1 cellular context compared by ENCODE assay signal in genomic region chr3:101676219-101676764, GRCh38.
TF ChIP-seq lines count a peak whose summit lies in the region.

No MANE protein-coding gene starts in this region.

TF ChIP-seq in HepG2, 621 proteins besides CTCF, POLR2A, EP300 and RAD21 (continued from another document and continues in another):
- TF ChIP-seq, protein P1, sequence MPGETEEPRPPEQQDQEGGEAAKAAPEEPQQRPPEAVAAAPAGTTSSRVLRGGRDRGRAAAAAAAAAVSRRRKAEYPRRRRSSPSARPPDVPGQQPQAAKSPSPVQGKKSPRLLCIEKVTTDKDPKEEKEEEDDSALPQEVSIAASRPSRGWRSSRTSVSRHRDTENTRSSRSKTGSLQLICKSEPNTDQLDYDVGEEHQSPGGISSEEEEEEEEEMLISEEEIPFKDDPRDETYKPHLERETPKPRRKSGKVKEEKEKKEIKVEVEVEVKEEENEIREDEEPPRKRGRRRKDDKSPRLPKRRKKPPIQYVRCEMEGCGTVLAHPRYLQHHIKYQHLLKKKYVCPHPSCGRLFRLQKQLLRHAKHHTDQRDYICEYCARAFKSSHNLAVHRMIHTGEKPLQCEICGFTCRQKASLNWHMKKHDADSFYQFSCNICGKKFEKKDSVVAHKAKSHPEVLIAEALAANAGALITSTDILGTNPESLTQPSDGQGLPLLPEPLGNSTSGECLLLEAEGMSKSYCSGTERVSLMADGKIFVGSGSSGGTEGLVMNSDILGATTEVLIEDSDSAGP (CRISPR knock-in tag; IDR thresholded peaks at IDR 0.05; ENCODE audit: borderline replicate concordance), result no peak
- TF ChIP-seq ZNF510 (CRISPR knock-in tag; IDR thresholded peaks at IDR 0.05; ENCODE audit: low read depth) (no peak), TBX3 (IDR thresholded peaks at IDR 0.05; ENCODE audit: borderline replicate concordance) (no peak), ZNF549 (CRISPR knock-in tag; IDR thresholded peaks at IDR 0.05) (no peak), SMARCE1 (IDR thresholded peaks at IDR 0.05; ENCODE audit: borderline replicate concordance) (no peak), ZNF766 (CRISPR knock-in tag; IDR thresholded peaks at IDR 0.05; ENCODE audit: borderline replicate concordance) (no peak), ZMYM4 (CRISPR knock-in tag; IDR thresholded peaks at IDR 0.05) (no peak), ARNT (IDR thresholded peaks at IDR 0.05) (no peak), GRHL1 (CRISPR knock-in tag; conservative IDR thresholded peaks at IDR 0.05) (no peak), FOXK1 (CRISPR knock-in tag; IDR thresholded peaks at IDR 0.05; ENCODE audit: borderline replicate concordance, low read depth) (0 out of 2 replicates have a peak, but pooled peaks have one; percentile 27), PATZ1 (CRISPR knock-in tag; IDR thresholded peaks at IDR 0.05) (peak; percentile 72), ZFP62 (CRISPR knock-in tag; IDR thresholded peaks at IDR 0.05) (no peak), ZNF512 (CRISPR knock-in tag; IDR thresholded peaks at IDR 0.05) (no peak), ZNF225 (CRISPR knock-in tag; IDR thresholded peaks at IDR 0.05) (no peak), KLF11 (CRISPR knock-in tag; IDR thresholded peaks at IDR 0.05) (no peak; the same call in 1 of the 2 replicates), SP2 (CRISPR knock-in tag; IDR thresholded peaks at IDR 0.05) (peak; percentile 48; the same call in 1 of the 2 replicates), ATM (IDR thresholded peaks at IDR 0.05; ENCODE audit: borderline replicate concordance) (no peak), TFAP4 (IDR thresholded peaks at IDR 0.05; ENCODE audit: borderline replicate concordance, low read depth) (no peak), NR2F2 (IDR thresholded peaks at IDR 0.05; ENCODE audit: borderline replicate concordance, low read depth) (no peak), TGIF2 (CRISPR knock-in tag; IDR thresholded peaks at IDR 0.05) (no peak; the same call in 1 of the 2 replicates), ZNF256 (CRISPR knock-in tag; conservative IDR thresholded peaks at IDR 0.05) (no peak), UBTF (CRISPR knock-in tag; IDR thresholded peaks at IDR 0.05) (peak; percentile 92), ZNF841 (CRISPR knock-in tag; IDR thresholded peaks at IDR 0.05; ENCODE audit: borderline replicate concordance) (no peak), BRD4 (CRISPR knock-in tag; IDR thresholded peaks at IDR 0.05) (no peak), FOXO4 (CRISPR knock-in tag; conservative IDR thresholded peaks at IDR 0.05) (no peak), ZNF484 (CRISPR knock-in tag; IDR thresholded peaks at IDR 0.05; ENCODE audit: borderline replicate concordance, low read depth) (no peak), MEIS1 (CRISPR knock-in tag; IDR thresholded peaks at IDR 0.05; ENCODE audit: borderline replicate concordance) (no peak), SP1 (IDR thresholded peaks at IDR 0.05) (no peak), SP1 (CRISPR knock-in tag; IDR thresholded peaks at IDR 0.05) (peak; percentile 86), HNRNPK (IDR thresholded peaks at IDR 0.05; ENCODE audit: low read depth, low read length, poor library complexity, severe bottlenecking) (no peak), BRCA1 (CRISPR knock-in tag; IDR thresholded peaks at IDR 0.05) (no peak), IRF9 (CRISPR knock-in tag; IDR thresholded peaks at IDR 0.05; ENCODE audit: borderline replicate concordance) (no peak)
- TF ChIP-seq, protein P2, sequence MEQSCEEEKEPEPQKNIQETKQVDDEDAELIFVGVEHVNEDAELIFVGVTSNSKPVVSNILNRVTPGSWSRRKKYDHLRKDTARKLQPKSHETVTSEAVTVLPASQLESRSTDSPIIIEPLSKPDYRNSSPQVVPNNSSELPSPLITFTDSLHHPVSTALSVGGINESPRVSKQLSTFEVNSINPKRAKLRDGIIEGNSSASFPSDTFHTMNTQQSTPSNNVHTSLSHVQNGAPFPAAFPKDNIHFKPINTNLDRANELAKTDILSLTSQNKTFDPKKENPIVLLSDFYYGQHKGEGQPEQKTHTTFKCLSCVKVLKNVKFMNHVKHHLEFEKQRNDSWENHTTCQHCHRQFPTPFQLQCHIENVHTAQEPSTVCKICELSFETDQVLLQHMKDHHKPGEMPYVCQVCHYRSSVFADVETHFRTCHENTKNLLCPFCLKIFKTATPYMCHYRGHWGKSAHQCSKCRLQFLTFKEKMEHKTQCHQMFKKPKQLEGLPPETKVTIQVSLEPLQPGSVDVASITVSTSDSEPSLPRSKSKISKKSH (CRISPR knock-in tag; IDR thresholded peaks at IDR 0.05; ENCODE audit: borderline replicate concordance), result peak; percentile 15; the same call in 1 of the 2 replicates
- TF ChIP-seq, protein P3, sequence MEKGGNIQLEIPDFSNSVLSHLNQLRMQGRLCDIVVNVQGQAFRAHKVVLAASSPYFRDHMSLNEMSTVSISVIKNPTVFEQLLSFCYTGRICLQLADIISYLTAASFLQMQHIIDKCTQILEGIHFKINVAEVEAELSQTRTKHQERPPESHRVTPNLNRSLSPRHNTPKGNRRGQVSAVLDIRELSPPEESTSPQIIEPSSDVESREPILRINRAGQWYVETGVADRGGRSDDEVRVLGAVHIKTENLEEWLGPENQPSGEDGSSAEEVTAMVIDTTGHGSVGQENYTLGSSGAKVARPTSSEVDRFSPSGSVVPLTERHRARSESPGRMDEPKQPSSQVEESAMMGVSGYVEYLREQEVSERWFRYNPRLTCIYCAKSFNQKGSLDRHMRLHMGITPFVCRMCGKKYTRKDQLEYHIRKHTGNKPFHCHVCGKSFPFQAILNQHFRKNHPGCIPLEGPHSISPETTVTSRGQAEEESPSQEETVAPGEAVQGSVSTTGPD (CRISPR knock-in tag; IDR thresholded peaks at IDR 0.05), result no peak
- TF ChIP-seq, protein P4, sequence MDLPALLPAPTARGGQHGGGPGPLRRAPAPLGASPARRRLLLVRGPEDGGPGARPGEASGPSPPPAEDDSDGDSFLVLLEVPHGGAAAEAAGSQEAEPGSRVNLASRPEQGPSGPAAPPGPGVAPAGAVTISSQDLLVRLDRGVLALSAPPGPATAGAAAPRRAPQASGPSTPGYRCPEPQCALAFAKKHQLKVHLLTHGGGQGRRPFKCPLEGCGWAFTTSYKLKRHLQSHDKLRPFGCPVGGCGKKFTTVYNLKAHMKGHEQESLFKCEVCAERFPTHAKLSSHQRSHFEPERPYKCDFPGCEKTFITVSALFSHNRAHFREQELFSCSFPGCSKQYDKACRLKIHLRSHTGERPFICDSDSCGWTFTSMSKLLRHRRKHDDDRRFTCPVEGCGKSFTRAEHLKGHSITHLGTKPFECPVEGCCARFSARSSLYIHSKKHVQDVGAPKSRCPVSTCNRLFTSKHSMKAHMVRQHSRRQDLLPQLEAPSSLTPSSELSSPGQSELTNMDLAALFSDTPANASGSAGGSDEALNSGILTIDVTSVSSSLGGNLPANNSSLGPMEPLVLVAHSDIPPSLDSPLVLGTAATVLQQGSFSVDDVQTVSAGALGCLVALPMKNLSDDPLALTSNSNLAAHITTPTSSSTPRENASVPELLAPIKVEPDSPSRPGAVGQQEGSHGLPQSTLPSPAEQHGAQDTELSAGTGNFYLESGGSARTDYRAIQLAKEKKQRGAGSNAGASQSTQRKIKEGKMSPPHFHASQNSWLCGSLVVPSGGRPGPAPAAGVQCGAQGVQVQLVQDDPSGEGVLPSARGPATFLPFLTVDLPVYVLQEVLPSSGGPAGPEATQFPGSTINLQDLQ (CRISPR knock-in tag; IDR thresholded peaks at IDR 0.05), result no peak
- TF ChIP-seq, protein P5, sequence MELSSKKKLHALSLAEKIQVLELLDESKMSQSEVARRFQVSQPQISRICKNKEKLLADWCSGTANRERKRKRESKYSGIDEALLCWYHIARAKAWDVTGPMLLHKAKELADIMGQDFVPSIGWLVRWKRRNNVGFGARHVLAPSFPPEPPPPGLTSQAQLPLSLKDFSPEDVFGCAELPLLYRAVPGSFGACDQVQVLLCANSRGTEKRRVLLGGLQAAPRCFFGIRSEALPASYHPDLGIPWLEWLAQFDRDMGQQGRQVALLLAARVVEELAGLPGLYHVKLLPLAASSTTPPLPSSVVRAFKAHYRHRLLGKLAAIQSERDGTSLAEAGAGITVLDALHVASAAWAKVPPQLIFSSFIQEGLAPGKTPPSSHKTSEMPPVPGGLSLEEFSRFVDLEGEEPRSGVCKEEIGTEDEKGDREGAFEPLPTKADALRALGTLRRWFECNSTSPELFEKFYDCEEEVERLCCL (CRISPR knock-in tag; IDR thresholded peaks at IDR 0.05; ENCODE audit: borderline replicate concordance), result 0 out of 2 replicates have a peak, but pooled peaks have one; percentile 77
